ENCODE assay signal across 15 cellular contexts in the genomic region with DNA sequence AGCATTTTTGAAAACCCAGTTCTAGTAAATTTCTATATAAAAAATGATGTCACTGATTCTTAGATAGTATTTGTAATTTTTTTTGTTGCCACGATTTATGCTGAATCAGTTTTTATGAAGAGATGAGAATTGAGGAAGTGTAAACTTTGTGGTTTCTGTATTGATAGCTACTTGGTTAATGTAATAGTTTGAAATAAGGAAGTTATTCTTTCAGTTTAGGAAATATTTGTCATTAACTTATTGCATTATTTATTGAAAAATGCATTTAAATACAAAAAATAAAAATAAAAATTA.
DNase-seq lines count a peak whose midpoint lies in the region; ATAC-seq, FAIRE-seq and TF ChIP-seq lines count a peak whose summit lies in the region.
"Had no signal": no experiment of that assay in that cellular context is flagged by ENCODE, and none has a peak within 500 bp of the region (broad histone marks: within the 10 kb centered on the region; RNA-seq: fewer than 3 reads in every experiment).

No MANE protein-coding gene starts in this region.

- H3K9me3 ChIP-seq in kidney (ENCODE audit: control insufficient read depth in 1 of 2, low read length in 2 of 2), result no peaks in the 10 kb centered on the region
- H3K9me3 ChIP-seq: lower lobe of right lung had no signal

- FAIRE-seq in kidney (lab: Jason Lieb, UNC) (peak; percentile 70), urothelium cell line (lab: Jason Lieb, UNC) (no peak)

- ATAC-seq in GM18511 (IDR thresholded peaks at IDR 0.05; ENCODE audit: unreplicated experiment), result peak; percentile 65
- ATAC-seq in HG02798 (IDR thresholded peaks at IDR 0.05; ENCODE audit: poor library complexity, unreplicated experiment), result peak; percentile 49
- ATAC-seq: activated CD8-positive, alpha-beta T cell treated with anti-CD3 and anti-CD28 coated beads for 36 hours; lower lobe of right lung had no signal

- no peak overlapping the region for H3K27ac ChIP-seq in kidney (ENCODE audit: low read depth in 2 of 2, low read length in 2 of 2)
- H3K27ac ChIP-seq: lower lobe of right lung, parathyroid adenoma had no signal

- no peak overlapping the region for H3K4me3 ChIP-seq in kidney (ENCODE audit: low read length in 2 of 2)
- H3K4me3 ChIP-seq: lower lobe of right lung had no signal

- no peak for TF ChIP-seq CTCF in kidney (IDR thresholded peaks at IDR 0.05; ENCODE audit: borderline replicate concordance, extremely low read depth, insufficient read depth)

- no peaks in the 10 kb centered on the region for H3K36me3 ChIP-seq in kidney (ENCODE audit: control insufficient read depth in 1 of 2, insufficient read depth in 2 of 2, low read length in 2 of 2)
- H3K36me3 ChIP-seq: lower lobe of right lung had no signal

- no peak overlapping the region for H3K9ac ChIP-seq in kidney (ENCODE audit: low read length in 2 of 2)
- H3K9ac ChIP-seq: parathyroid adenoma had no signal

- no peaks in the 10 kb centered on the region for H3K4me1 ChIP-seq in kidney (ENCODE audit: control insufficient read depth in 1 of 2, insufficient read depth in 1 of 2, low read depth in 1 of 2, low read length in 2 of 2)
- H3K4me1 ChIP-seq: parathyroid adenoma had no signal

- intact Hi-C loops in kidney (cut with DNase I), result no loop called here

- DNase-seq in NOMO-1 treated with DMSO at 0.1 percent for 48 hours (lab: John Stamatoyannopoulos, UW; ENCODE audit: unreplicated experiment), result peak; percentile 91
- no peak for DNase-seq in kidney
- no peak for DNase-seq in T-helper 1 cell
- DNase-seq in NCI-H226, result no peak
- DNase-seq in urothelium cell line (ENCODE audit: low spot score), result no peak
- DNase-seq in activated CD4-positive, alpha-beta T cell treated with anti-CD3 and anti-CD28 coated beads, Interleukin-2, amount 50 U/mL, for 48 hours, result no peak
- DNase-seq: activated CD8-positive, alpha-beta T cell treated with anti-CD3 and anti-CD28 coated beads for 36 hours; activated naive CD8-positive, alpha-beta T cell treated with anti-CD3 and anti-CD28 coated beads, Interleukin-2, amount 10 ng/mL, durations not matched to agents 7 days and 5 days; glutamatergic neuron; lower lobe of right lung; NCI-H2081 treated with DMSO at 0.1 percent for 48 hours; stimulated activated CD4-positive, alpha-beta T cell treated with anti-CD3 and anti-CD28 coated beads, Interleukin-4, amount 100 ng/mL, for 1 hour had no signal
